Comparison of ENCODE assay signal across 22 cellular contexts in genomic region chr2:198660491-198660890, GRCh38.
"Had no signal": no experiment of that assay in that cellular context is flagged by ENCODE, and none has a peak within 500 bp of the region (broad histone marks: within the 10 kb centered on the region; RNA-seq: fewer than 3 reads in every experiment).

No MANE protein-coding gene starts in this region.

- H3K4me3 ChIP-seq: dorsolateral prefrontal cortex, gastroesophageal sphincter, spleen, testis, tibial nerve had no signal

- H3K27ac ChIP-seq: dorsolateral prefrontal cortex, gastroesophageal sphincter, neutrophil, spleen, testis, tibial nerve had no signal

- H3K36me3 Mint-ChIP-seq: naive thymus-derived CD4-positive, alpha-beta T cell; stimulated activated memory B cell treated with anti-CD40 and anti-IgM and Interleukin-4, amounts not matched to agents 10 μg/mL and 1 μg/mL and 100 μg/mL, for 72 hours had no signal

- H3K27ac Mint-ChIP-seq: naive thymus-derived CD4-positive, alpha-beta T cell; stimulated activated memory B cell treated with anti-CD40 and anti-IgM and Interleukin-4, amounts not matched to agents 10 μg/mL and 1 μg/mL and 100 μg/mL, for 72 hours; stimulated activated naive CD8-positive, alpha-beta T cell treated with anti-CD3 and anti-CD28 coated beads, Interleukin-15, Interleukin-2, amounts not matched to agents 100 ng/mL and 50 ng/mL, for 24 hours had no signal

- H3K4me1 Mint-ChIP-seq: naive thymus-derived CD4-positive, alpha-beta T cell; stimulated activated memory B cell treated with anti-CD40 and anti-IgM and Interleukin-4, amounts not matched to agents 10 μg/mL and 1 μg/mL and 100 μg/mL, for 72 hours had no signal

- DNase-seq: cortex of kidney; dorsolateral prefrontal cortex; effector memory CD4-positive, alpha-beta T cell; glutamatergic neuron; islet precursor cell; mammary epithelial cell; naive thymus-derived CD4-positive, alpha-beta T cell; posterior cingulate gyrus; spleen; stimulated activated CD4-positive, alpha-beta T cell treated with anti-CD3 and anti-CD28 coated beads, Interleukin-15, amount 100 ng/mL, for 24 hours; stimulated activated CD4-positive, alpha-beta T cell treated with anti-CD3 and anti-CD28 coated beads, Interleukin-1b, Interleukin-23, amount 100 ng/mL, for 48 hours; stimulated activated CD4-positive, alpha-beta T cell treated with anti-CD3 and anti-CD28 coated beads, Interleukin-4, amount 100 ng/mL, for 24 hours; testis had no signal

- ATAC-seq: esophagus mucosa; gastroesophageal sphincter; left lobe of liver; naive thymus-derived CD4-positive, alpha-beta T cell; sciatic nerve; stimulated activated memory B cell treated with anti-CD40 and anti-IgM and Interleukin-4, amounts not matched to agents 10 μg/mL and 1 μg/mL and 100 μg/mL, for 72 hours had no signal

- H3K9me3 ChIP-seq: gastroesophageal sphincter, neutrophil, spleen, testis, tibial nerve had no signal

- H3K4me1 ChIP-seq: gastroesophageal sphincter, spleen, testis, tibial nerve had no signal

- H3K27me3 ChIP-seq: dorsolateral prefrontal cortex, gastroesophageal sphincter, neutrophil, spleen, testis, tibial nerve had no signal

- H3K27me3 Mint-ChIP-seq: naive thymus-derived CD4-positive, alpha-beta T cell; stimulated activated memory B cell treated with anti-CD40 and anti-IgM and Interleukin-4, amounts not matched to agents 10 μg/mL and 1 μg/mL and 100 μg/mL, for 72 hours; stimulated activated naive CD8-positive, alpha-beta T cell treated with anti-CD3 and anti-CD28 coated beads, Interleukin-15, Interleukin-2, amounts not matched to agents 100 ng/mL and 50 ng/mL, for 24 hours had no signal

- H3K9me3 Mint-ChIP-seq: stimulated activated memory B cell treated with anti-CD40 and anti-IgM and Interleukin-4, amounts not matched to agents 10 μg/mL and 1 μg/mL and 100 μg/mL, for 72 hours; stimulated activated naive CD8-positive, alpha-beta T cell treated with anti-CD3 and anti-CD28 coated beads, Interleukin-15, Interleukin-2, amounts not matched to agents 100 ng/mL and 50 ng/mL, for 24 hours had no signal

- H3K36me3 ChIP-seq: gastroesophageal sphincter, neutrophil, spleen, tibial nerve had no signal

- FAIRE-seq: endometrium had no signal

- H3K4me3 Mint-ChIP-seq: naive thymus-derived CD4-positive, alpha-beta T cell; stimulated activated memory B cell treated with anti-CD40 and anti-IgM and Interleukin-4, amounts not matched to agents 10 μg/mL and 1 μg/mL and 100 μg/mL, for 72 hours; stimulated activated naive CD8-positive, alpha-beta T cell treated with anti-CD3 and anti-CD28 coated beads, Interleukin-15, Interleukin-2, amounts not matched to agents 100 ng/mL and 50 ng/mL, for 24 hours had no signal
